8 cellular contexts compared by ENCODE assay signal in the genomic region with DNA sequence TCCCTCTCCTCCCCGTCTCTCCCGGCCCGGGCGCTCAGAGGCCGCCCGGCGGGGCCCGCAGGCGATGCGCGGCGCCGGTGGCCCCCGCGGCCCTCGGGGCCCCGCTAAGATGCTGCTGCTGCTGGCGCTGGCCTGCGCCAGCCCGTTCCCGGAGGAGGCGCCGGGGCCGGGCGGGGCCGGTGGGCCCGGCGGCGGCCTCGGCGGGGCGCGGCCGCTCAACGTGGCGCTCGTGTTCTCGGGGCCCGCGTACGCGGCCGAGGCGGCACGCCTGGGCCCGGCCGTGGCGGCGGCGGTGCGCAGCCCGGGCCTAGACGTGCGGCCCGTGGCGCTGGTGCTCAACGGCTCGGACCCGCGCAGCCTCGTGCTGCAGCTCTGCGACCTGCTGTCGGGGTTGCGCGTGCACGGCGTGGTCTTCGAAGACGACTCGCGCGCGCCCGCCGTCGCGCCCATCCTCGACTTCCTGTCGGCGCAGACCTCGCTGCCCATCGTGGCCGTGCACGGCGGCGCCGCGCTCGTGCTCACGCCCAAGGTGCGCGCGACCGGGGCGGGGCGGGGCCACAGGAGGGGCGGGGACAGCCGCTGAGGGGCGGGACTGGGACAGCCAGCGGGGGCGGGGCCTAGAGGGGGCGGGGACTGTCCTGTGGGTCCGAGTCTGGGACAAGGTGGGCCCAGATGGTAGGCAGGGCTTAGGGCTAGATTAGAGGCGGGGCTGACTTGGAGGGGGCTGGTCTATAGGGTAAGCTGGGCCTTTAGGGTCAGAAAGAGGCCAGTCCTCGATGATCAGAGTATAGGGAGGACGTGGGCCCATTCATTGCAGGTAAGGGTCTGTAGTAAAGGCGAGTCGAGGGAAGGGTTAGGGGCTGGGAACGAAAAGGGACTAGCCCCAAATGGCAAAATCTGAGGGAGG. TPM values are rescaled to one million over a fixed set of nuclear protein-coding genes. Genes with fewer than 3 reads are reported as not detected.
DNase-seq lines count a peak whose midpoint lies in the region; ATAC-seq and TF ChIP-seq lines count a peak whose summit lies in the region.

No MANE protein-coding gene starts in this region.

- H3K4me3 ChIP-seq in AG04450 (ENCODE audit: low read depth, low read length), result peak overlapping the region; percentile 53
- H3K4me3 ChIP-seq in Karpas-422 (ENCODE audit: low read length), result no peak overlapping the region
- H3K4me3 ChIP-seq in right atrium auricular region, result peak overlapping the region; percentile 23 to 45
- H3K4me3 ChIP-seq in skin epidermis, result peak overlapping the region; percentile 32 to 46 (median 39)

- DNase-seq in AG04450 (ENCODE audit: low read depth, low spot score), result no peak
- peak; percentile 64 for DNase-seq in Karpas-422
- DNase-seq in SW 1271 (lab: John Stamatoyannopoulos, UW), result peak; percentile 39 to 71
- DNase-seq in activated naive CD8-positive, alpha-beta T cell treated with anti-CD3 and anti-CD28 coated beads, Interleukin-2, amount 50 U/mL, for 16 hours (ENCODE audit: low read depth, low spot score), result peak; percentile 61
- DNase-seq in right atrium auricular region (ENCODE audit: low spot score), result peak; percentile 68

- H2AFZ ChIP-seq in Karpas-422 (ENCODE audit: low read length), result no peak overlapping the region

- no peaks in the 10 kb centered on the region for H4K20me1 ChIP-seq in Karpas-422 (ENCODE audit: insufficient read depth, low read depth, low read length)

- peak; percentile 67 for TF ChIP-seq POLR2A in GM18951 (IDR thresholded peaks at IDR 0.05; ENCODE audit: extremely low read depth, insufficient read depth, insufficient read length)

- no peak for ATAC-seq in HG03571 (IDR thresholded peaks at IDR 0.05; ENCODE audit: unreplicated experiment)

- CTCF ChIA-PET in AG04450 (lab: Charles Lee), result interaction anchor here (0.6 kb wide), 1 partner anchor 107 kb away, joined by 3 read pairs; no protein-coding TSS in a partner anchor

- H3K4me1 ChIP-seq in Karpas-422 (ENCODE audit: low read length) (peaks cover 6% of the 10 kb centered on the region), right atrium auricular region (peaks cover 0 to 23% of the 10 kb centered on the region in 2 donors)

- POLR2A ChIA-PET in AG04450 (lab: Yijun Ruan, JAX), result no interaction called here

- no peak overlapping the region for H3K9ac ChIP-seq in Karpas-422 (ENCODE audit: low read length)

- no peak overlapping the region for H3K4me2 ChIP-seq in Karpas-422 (ENCODE audit: low read depth, low read length, poor library complexity, severe bottlenecking)

- H3K27ac ChIP-seq in AG04450 (ENCODE audit: low read depth, low read length) (no peak overlapping the region), Karpas-422 (ENCODE audit: low read length) (no peak overlapping the region), right atrium auricular region (peak overlapping the region in 1 of 2 donors; percentile 23), skin epidermis (peak overlapping the region in 17 of 21 experiments; percentile 53 to 84 (median 65))

- peaks cover 5% of the 10 kb centered on the region; the same call in 1 of the 2 replicates for H3K9me3 ChIP-seq in AG04450 (ENCODE audit: control insufficient read depth, insufficient read depth, low read length)
- no peaks in the 10 kb centered on the region for H3K9me3 ChIP-seq in Karpas-422 (ENCODE audit: low read length)
- no peaks in the 10 kb centered on the region for H3K9me3 ChIP-seq in right atrium auricular region

- in situ Hi-C loops in GM18951 (cut with MboI; ENCODE audit: low sequenced_read_pairs, unreplicated experiment), result no loop called here

- TF ChIP-seq CTCF in AG04450 (IDR thresholded peaks at IDR 0.05; ENCODE audit: low read depth, low read length) (no peak), right atrium auricular region (IDR thresholded peaks at IDR 0.05) (no peak)

- H3K27me3 ChIP-seq in AG04450 (ENCODE audit: control insufficient read depth, insufficient read depth, low read length), result peaks cover 41% of the 10 kb centered on the region
- no peaks in the 10 kb centered on the region for H3K27me3 ChIP-seq in Karpas-422 (ENCODE audit: low read length)
- H3K27me3 ChIP-seq in right atrium auricular region, result peaks cover 29 to 43% of the 10 kb centered on the region in 2 donors

- H3K36me3 ChIP-seq in Karpas-422 (ENCODE audit: insufficient read depth, low read length), result no peaks in the 10 kb centered on the region
- H3K36me3 ChIP-seq in right atrium auricular region, result no peaks in the 10 kb centered on the region

- H3K79me2 ChIP-seq in Karpas-422 (ENCODE audit: low read length), result no peaks in the 10 kb centered on the region

- H3K9me2 ChIP-seq in Karpas-422 (replicated peaks; ENCODE audit: insufficient read depth, low read length), result no peaks in the 10 kb centered on the region

RNA-seq across cellular contexts. Expression of gene GRIN2D, which starts 5.1 kb away (rescaled TPM):
- 0.07 and 0.10 TPM in 2 replicates for polyA plus RNA-seq in AG04450 (2011; rRNA removed)
- 0.22 and 0.37 TPM in 2 replicates for polyA minus RNA-seq in AG04450 (2011; rRNA and poly(A)+ RNA removed)
- not detected in 2 replicates for total RNA-seq in Karpas-422 (2014; rRNA removed; shearing (Covaris generic); ENCODE audit: low replicate concordance)
- total RNA-seq in right atrium auricular region, result under 1 TPM; 0.31 to 0.33 TPM

RNA-seq across cellular contexts. Expression of gene KDELR1, which starts 7.2 kb away (rescaled TPM):
- polyA plus RNA-seq in AG04450 (2011; rRNA removed), result 168 and 187 TPM in 2 replicates
- polyA minus RNA-seq in AG04450 (2011; rRNA and poly(A)+ RNA removed), result 155 and 179 TPM in 2 replicates
- 39.5 and 53.7 TPM in 2 replicates for total RNA-seq in Karpas-422 (2014; rRNA removed; shearing (Covaris generic); ENCODE audit: low replicate concordance)
- total RNA-seq in right atrium auricular region, result 10 to 100 TPM; 74.1 to 82.0 TPM

RNA-seq across cellular contexts. Expression of gene SYNGR4, which starts 34.4 kb away (rescaled TPM):
- not detected in 2 replicates for polyA plus RNA-seq in AG04450 (2011; rRNA removed)
- polyA minus RNA-seq in AG04450 (2011; rRNA and poly(A)+ RNA removed), result not detected in 2 replicates
- not detected in 2 replicates for total RNA-seq in Karpas-422 (2014; rRNA removed; shearing (Covaris generic); ENCODE audit: low replicate concordance)
- not detected for total RNA-seq in right atrium auricular region

RNA-seq across cellular contexts. Expression of gene TMEM143, which starts 34.8 kb away (rescaled TPM):
- polyA plus RNA-seq in AG04450 (2011; rRNA removed), result 4.7 and 5.1 TPM in 2 replicates
- polyA minus RNA-seq in AG04450 (2011; rRNA and poly(A)+ RNA removed), result 3.8 and 5.5 TPM in 2 replicates
- total RNA-seq in Karpas-422 (2014; rRNA removed; shearing (Covaris generic); ENCODE audit: low replicate concordance), result 7.8 and 10.4 TPM in 2 replicates
- 10 to 100 TPM; 20.4 to 43.8 TPM for total RNA-seq in right atrium auricular region

RNA-seq across cellular contexts. Expression of gene GRWD1, which starts 47.2 kb away (rescaled TPM):
- polyA plus RNA-seq in AG04450 (2011; rRNA removed), result 15.2 and 16.0 TPM in 2 replicates
- 11.6 TPM in 2 replicates for polyA minus RNA-seq in AG04450 (2011; rRNA and poly(A)+ RNA removed)
- total RNA-seq in Karpas-422 (2014; rRNA removed; shearing (Covaris generic); ENCODE audit: low replicate concordance), result 15.9 and 22.2 TPM in 2 replicates
- total RNA-seq in right atrium auricular region, result 10 to 100 TPM; 10.8 to 19.8 TPM

Comparison
In these comparisons a context has a peak if more than half of its experiments do, and no peak if none do; other contexts are left out.
1. H3K27ac ChIP-seq: peak in skin epidermis (17 of 21); none in AG04450 (single experiment) and Karpas-422 (single experiment).